In the genomic region with DNA sequence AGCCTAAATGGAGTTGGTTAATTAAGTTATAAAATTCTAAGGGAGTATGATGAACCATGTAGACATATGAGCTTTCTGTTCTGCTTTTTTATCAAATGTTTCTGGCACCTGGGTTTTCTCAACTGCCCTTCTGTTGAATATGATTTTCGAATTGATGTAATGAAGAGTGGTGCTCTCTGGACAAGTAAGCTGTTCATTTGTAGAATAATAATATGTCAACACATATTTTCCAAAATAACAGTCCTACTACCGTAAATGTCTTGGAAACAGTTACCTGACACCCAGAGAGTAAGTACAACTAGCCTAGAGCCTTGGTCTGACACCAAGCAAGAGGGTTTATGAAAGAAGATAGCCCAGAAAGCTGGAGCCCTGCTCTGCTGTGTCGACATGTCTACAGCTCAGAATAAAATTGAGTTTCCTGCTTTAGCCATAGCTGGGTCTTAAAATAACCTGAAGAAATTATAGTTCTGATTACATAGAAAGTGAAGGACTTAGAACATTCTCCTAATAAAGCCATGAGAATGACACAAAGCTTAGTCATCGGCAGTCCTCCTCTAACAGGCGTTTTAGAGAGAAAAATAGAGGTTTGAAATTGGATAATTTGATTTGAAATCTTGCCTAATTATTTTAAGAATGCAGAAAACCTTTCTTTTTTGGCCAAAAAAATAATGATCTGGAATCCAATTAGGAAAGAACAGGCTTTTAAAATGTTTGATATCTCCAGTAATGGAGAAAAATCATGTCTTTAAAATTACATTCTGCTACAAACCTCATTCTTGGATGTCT, we compare ENCODE assay signal across 8 cellular contexts. TPM values are rescaled to one million over a fixed set of nuclear protein-coding genes. Genes with fewer than 3 reads are reported as not detected.
DNase-seq lines count a peak whose midpoint lies in the region; ATAC-seq and TF ChIP-seq lines count a peak whose summit lies in the region.

No MANE protein-coding gene starts in this region.

- peaks cover 50% of the 10 kb centered on the region for H3K4me1 ChIP-seq in A673 (ENCODE audit: insufficient read depth, low read length, poor library complexity, severe bottlenecking)

- CTCF ChIA-PET in A673 (lab: Charles Lee) = no interaction called here

- in situ Hi-C loops in brain microvascular endothelial cell (cut with HindIII; ENCODE audit: low pct_ligation_motif_present, low sequenced_read_pairs) = no loop called here

- BruUV-seq in A673 (replicated peaks; lab: Mats Ljungman, UMichigan) = TSS peak; percentile 55

- POLR2A ChIA-PET in A673 (lab: Charles Lee; ENCODE audit: low non-redundant PET) = no interaction called here

- H3K27ac ChIP-seq in A673 (ENCODE audit: low read depth, low read length, poor library complexity, severe bottlenecking) (peak overlapping the region; percentile 81), brain microvascular endothelial cell (peak overlapping the region; percentile 62)

- H3K4me3 ChIP-seq in A673 (ENCODE audit: low read depth, low read length, poor library complexity, severe bottlenecking) (peak overlapping the region; percentile 13), brain microvascular endothelial cell (ENCODE audit: low read depth, low read length) (no peak overlapping the region)

- peak; percentile 67 for ATAC-seq in GM19328 (IDR thresholded peaks at IDR 0.05; ENCODE audit: unreplicated experiment)
- peak; percentile 72 for ATAC-seq in HG03280 (IDR thresholded peaks at IDR 0.05; ENCODE audit: unreplicated experiment)
- ATAC-seq in sciatic nerve = no peak
- ATAC-seq in esophagus mucosa = no peak
- ATAC-seq in omental fat pad (ENCODE audit: low FRiP score) = no peak

- no peaks in the 10 kb centered on the region for H3K36me3 ChIP-seq in A673 (ENCODE audit: insufficient read depth, low read length, poor library complexity, severe bottlenecking)
- no peaks in the 10 kb centered on the region for H3K36me3 ChIP-seq in brain microvascular endothelial cell (replicated peaks)

- intact Hi-C loops in A673 (cut with micrococcal nuclease; ENCODE audit: unreplicated experiment) (no loop called here), sciatic nerve (cut with DNase I) (no loop called here)

- no peak for TF ChIP-seq CTCF in A673 (conservative IDR thresholded peaks at IDR 0.05; ENCODE audit: low read depth, low read length)
- TF ChIP-seq CTCF in brain microvascular endothelial cell (IDR thresholded peaks at IDR 0.05; ENCODE audit: low read depth, low read length, missing control alignments) = no peak
- TF ChIP-seq CTCF in omental fat pad (IDR thresholded peaks at IDR 0.05) = no peak

- DNase-seq in A673 (ENCODE audit: low spot score) = peak; percentile 76
- peak; percentile 47 for DNase-seq in brain microvascular endothelial cell
- DNase-seq in sciatic nerve (ENCODE audit: low spot score) = no peak
- no peak for DNase-seq in globus pallidus (ENCODE audit: low spot score)
- DNase-seq in omental fat pad (ENCODE audit: low spot score) = no peak

- no peaks in the 10 kb centered on the region for H3K9me3 ChIP-seq in A673 (ENCODE audit: low read depth, low read length, poor library complexity, severe bottlenecking)

- H3K27me3 ChIP-seq in A673 (replicated peaks; ENCODE audit: insufficient read depth, low read depth, low read length, poor library complexity) (no peaks in the 10 kb centered on the region), brain microvascular endothelial cell (replicated peaks) (no peaks in the 10 kb centered on the region)

RNA-seq across cellular contexts. Expression of a gene that starts 25.1 kb away (rescaled TPM):
- total RNA-seq in A673 (2021) (28.3 and 31.9 TPM in 2 replicates), sciatic nerve (27.6 TPM), esophagus mucosa (2.4 TPM), omental fat pad (10 to 100 TPM; 15.6 to 51.5 (median 24.1) TPM)

Comparison
In these comparisons a context has a peak if more than half of its experiments do, and no peak if none do; other contexts are left out.
1. DNase-seq: peak in A673 (single experiment) and brain microvascular endothelial cell (single experiment); none in sciatic nerve (single experiment), globus pallidus (single experiment) and omental fat pad (single experiment).
2. ATAC-seq: peak in GM19328 (single experiment) and HG03280 (single experiment); none in sciatic nerve (single experiment), esophagus mucosa (single experiment) and omental fat pad (single experiment).